Comparison of ENCODE assay signal across 21 cellular contexts in the genomic region with DNA sequence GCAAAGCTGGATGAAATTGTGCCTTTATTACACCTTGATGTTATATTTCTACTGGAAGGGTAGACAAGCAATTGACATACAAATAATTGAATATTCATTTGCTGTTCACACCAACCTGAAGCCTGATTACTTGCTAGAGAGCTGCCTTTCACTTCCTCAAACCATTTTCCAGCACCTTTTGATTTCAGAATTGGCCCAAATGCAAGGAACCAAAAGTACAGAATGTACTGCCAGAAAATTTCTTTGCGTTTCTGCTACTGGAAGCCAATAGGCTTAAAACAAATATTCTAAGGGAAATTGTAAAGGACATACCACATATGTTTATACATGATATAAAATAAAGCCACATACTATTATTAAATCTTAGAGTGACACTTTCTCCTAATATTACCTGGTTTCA.
DNase-seq lines count a peak whose midpoint lies in the region; ATAC-seq, FAIRE-seq and TF ChIP-seq lines count a peak whose summit lies in the region.
"Had no signal": no experiment of that assay in that cellular context is flagged by ENCODE, and none has a peak within 500 bp of the region (broad histone marks: within the 10 kb centered on the region; RNA-seq: fewer than 3 reads in every experiment).

No MANE protein-coding gene starts in this region.

- no TSS peak for BruUV-seq in GM12878 (replicated peaks; lab: Mats Ljungman, UMichigan)

- ATAC-seq in GM19351 (IDR thresholded peaks at IDR 0.05; ENCODE audit: unreplicated experiment) (peak; percentile 49), GM12878 (no peak)
- ATAC-seq: Right ventricle myocardium inferior had no signal

- POLR2A ChIA-PET in GM12878 (lab: Charles Lee), result no interaction called here

- in situ Hi-C loops in GM12878 (cut with MboI), result no loop called here

- DNase-seq in GM12878 (ENCODE audit: low read depth, low spot score) (no peak), fibroblast of pulmonary artery (ENCODE audit: low read depth) (peak; percentile 31), stomach (no peak), KG1 (lab: John Stamatoyannopoulos, UW) (no peak), SHP77 (lab: John Stamatoyannopoulos, UW) (no peak)
- DNase-seq in stimulated activated naive CD4-positive, alpha-beta T cell (lab: John Stamatoyannopoulos, UW), result no peak
- DNase-seq: CD4-positive, CD25-positive, alpha-beta regulatory T cell; DMS79 treated with DMSO at 0.1 percent for 48 hours; GOT3; MV-4-11; NCI-H1694; NCI-H2081; NCI-H2171; NCI-H345; NCI-H524; NCI-H774 had no signal

- no peaks in the 10 kb centered on the region for H3K4me1 ChIP-seq in GM12878 (ENCODE audit: control insufficient read depth, insufficient read depth, low read length)
- peaks cover 0 to 33% (median 13%) of the 10 kb centered on the region in 4 donors for H3K4me1 ChIP-seq in stomach

- CTCF ChIA-PET in GM12878 (lab: Yijun Ruan, JAX), result no interaction called here

- no peak overlapping the region for H3K27ac ChIP-seq in GM12878 (ENCODE audit: control insufficient read depth, insufficient read depth)
- peak overlapping the region in 4 of 5 donors; percentile 30 to 59 (median 47) for H3K27ac ChIP-seq in stomach
- H3K27ac ChIP-seq: KMS-11 had no signal

- H3K4me3 ChIP-seq in GM12878 (no peak overlapping the region), fibroblast of pulmonary artery (replicated peaks; ENCODE audit: low read depth, low read length) (no peak overlapping the region), stomach (no peak overlapping the region)

- FAIRE-seq in GM12878 (lab: Jason Lieb, UNC), result no peak
- FAIRE-seq: HTR-8/SVneo, RCC 7860 had no signal

- H3K4me2 ChIP-seq in GM12878 (ENCODE audit: control insufficient read depth, insufficient read depth), result no peak overlapping the region
- H3K4me2 ChIP-seq: KMS-11 had no signal

- H4K20me1 ChIP-seq in GM12878 (ENCODE audit: control insufficient read depth, insufficient read depth), result no peaks in the 10 kb centered on the region

- no peak for TF ChIP-seq RAD21 in GM12878 (IDR thresholded peaks at IDR 0.05; ENCODE audit: insufficient read depth, low read depth, low read length)

- intact Hi-C loops in GM12878 (cut with micrococcal nuclease; ENCODE audit: unreplicated experiment) (no loop called here), stomach (cut with DNase I; ENCODE audit: low total_unique reads) (no loop called here)

- TF ChIP-seq POLR2A in GM12878 (IDR thresholded peaks at IDR 0.05; ENCODE audit: low read depth, low read length) (no peak), stomach (IDR thresholded peaks at IDR 0.05) (no peak)

- SMC1A ChIA-PET in GM12878 (lab: Charles Lee; ENCODE audit: uncharacterized antibody, unreplicated experiment), result no interaction called here

- H3K9ac ChIP-seq in GM12878 (ENCODE audit: control insufficient read depth, insufficient read depth, low read length), result no peak overlapping the region
- H3K9ac ChIP-seq: KMS-11 had no signal

- no peaks in the 10 kb centered on the region for H3K79me2 ChIP-seq in GM12878 (ENCODE audit: control insufficient read depth, insufficient read depth, low read length)

- no peaks in the 10 kb centered on the region for H3K36me3 ChIP-seq in GM12878 (ENCODE audit: control insufficient read depth in 2 of 2, insufficient read depth in 2 of 2, low read length in 1 of 2)
- H3K36me3 ChIP-seq in stomach, result no peaks in the 10 kb centered on the region

- WGBS in GM12878 (ENCODE audit: insufficient coverage, insufficient replicate concordance, low lambda C conversion rate, missing lambda C conversion rate), result 0% methylated on average over 1 of the region's 1 CpG
- WGBS in stomach, 5 donors, result 25 to 50% (median 33%) methylated on average over 1 of the region's 1 CpG

- no peak overlapping the region for H2AFZ ChIP-seq in GM12878 (ENCODE audit: control insufficient read depth, low read depth, low read length)

- no peak for TF ChIP-seq CTCF in GM12878 (IDR thresholded peaks at IDR 0.05 in 2 of 3, conservative IDR thresholded peaks at IDR 0.05 in 1 of 3; ENCODE audit: control insufficient read depth in 2 of 3, extremely low read depth in 1 of 3, insufficient read depth in 1 of 3, low read depth in 3 of 3, low read length in 3 of 3)
- TF ChIP-seq CTCF in fibroblast of pulmonary artery (IDR thresholded peaks at IDR 0.05; ENCODE audit: low read length, missing control alignments), result no peak
- no peak for TF ChIP-seq CTCF in stomach (IDR thresholded peaks at IDR 0.05)

- no peak for TF ChIP-seq EP300 in GM12878 (IDR thresholded peaks at IDR 0.05; ENCODE audit: borderline replicate concordance in 1 of 2, control insufficient read depth in 1 of 2, low read depth in 2 of 2, low read length in 2 of 2)
- no peak for TF ChIP-seq EP300 in stomach (IDR thresholded peaks at IDR 0.05)

- H3K9me3 ChIP-seq in GM12878 (replicated peaks; ENCODE audit: control insufficient read depth, insufficient read depth, low read length) (no peaks in the 10 kb centered on the region), stomach (no peaks in the 10 kb centered on the region)

- RAD21 ChIA-PET in GM12878 (lab: Charles Lee; ENCODE audit: unreplicated experiment), result no interaction called here

- no peaks in the 10 kb centered on the region for H3K27me3 ChIP-seq in GM12878 (replicated peaks in 1 of 2; ENCODE audit: control insufficient read depth in 2 of 2, insufficient read depth in 2 of 2, low read length in 1 of 2)
- no peaks in the 10 kb centered on the region for H3K27me3 ChIP-seq in stomach

TF ChIP-seq in GM12878, 131 proteins besides CTCF, POLR2A, EP300 and RAD21:
- TF ChIP-seq CHD2 (IDR thresholded peaks at IDR 0.05; ENCODE audit: borderline replicate concordance, low read depth, low read length) (no peak), ELK1 (IDR thresholded peaks at IDR 0.05; ENCODE audit: low read depth, low read length) (no peak), TCF3 (IDR thresholded peaks at IDR 0.05; ENCODE audit: borderline replicate concordance, insufficient read depth, low read depth, low read length) (no peak), ZNF274 (IDR thresholded peaks at IDR 0.05; ENCODE audit: insufficient read depth, insufficient read length) (no peak), TCF7 (IDR thresholded peaks at IDR 0.05; ENCODE audit: borderline replicate concordance) (no peak), SPI1 (IDR thresholded peaks at IDR 0.05; ENCODE audit: borderline replicate concordance, insufficient read depth, low read depth, low read length) (peak; percentile 63)
TF ChIP-seq in GM12878: peak in this region for 1.
